11 cellular contexts compared by ENCODE assay signal in genomic region chr5:131482556-131483088, GRCh38.
"Had no signal": no experiment of that assay in that cellular context is flagged by ENCODE, and none has a peak within 500 bp of the region (broad histone marks: within the 10 kb centered on the region; RNA-seq: fewer than 3 reads in every experiment).

No MANE protein-coding gene starts in this region.

- ATAC-seq: heart right ventricle; stimulated activated naive B cell treated with anti-CD40 and anti-IgM and Interleukin-4, amounts not matched to agents 10 μg/mL and 1 μg/mL and 100 μg/mL, for 72 hours; upper lobe of right lung had no signal

- H3K27ac ChIP-seq: coronary artery, heart right ventricle, neutrophil, Peyer's patch, right atrium auricular region, upper lobe of right lung had no signal

- H3K4me1 ChIP-seq: heart right ventricle, Peyer's patch, right atrium auricular region, upper lobe of right lung had no signal

- H3K4me3 ChIP-seq: coronary artery, heart right ventricle, Peyer's patch, right atrium auricular region, upper lobe of right lung had no signal

- H3K27ac Mint-ChIP-seq: stimulated activated naive B cell treated with anti-CD40 and anti-IgM and Interleukin-4, amounts not matched to agents 10 μg/mL and 1 μg/mL and 100 μg/mL, for 72 hours had no signal

- H3K27me3 ChIP-seq: heart right ventricle, neutrophil, Peyer's patch, right atrium auricular region, upper lobe of right lung had no signal

- H3K9me3 ChIP-seq: neutrophil, Peyer's patch, right atrium auricular region, SK-N-SH, upper lobe of right lung had no signal

- H3K9me3 Mint-ChIP-seq: stimulated activated naive B cell treated with anti-CD40 and anti-IgM and Interleukin-4, amounts not matched to agents 10 μg/mL and 1 μg/mL and 100 μg/mL, for 72 hours had no signal

- H3K4me3 Mint-ChIP-seq: stimulated activated naive B cell treated with anti-CD40 and anti-IgM and Interleukin-4, amounts not matched to agents 10 μg/mL and 1 μg/mL and 100 μg/mL, for 72 hours had no signal

- H3K36me3 ChIP-seq: right atrium auricular region had no signal

- H3K27me3 Mint-ChIP-seq: stimulated activated naive B cell treated with anti-CD40 and anti-IgM and Interleukin-4, amounts not matched to agents 10 μg/mL and 1 μg/mL and 100 μg/mL, for 72 hours had no signal

- DNase-seq: effector CD8-positive, alpha-beta T cell; heart right ventricle; Peyer's patch; posterior cingulate gyrus; Right ventricle myocardium superior; SK-N-SH; stimulated activated naive B cell treated with anti-CD40 and anti-IgM and Interleukin-4, amounts not matched to agents 10 μg/mL and 1 μg/mL and 100 μg/mL, for 72 hours; upper lobe of right lung had no signal
